Comparison of ENCODE assay signal across 8 cellular contexts in the genomic region with DNA sequence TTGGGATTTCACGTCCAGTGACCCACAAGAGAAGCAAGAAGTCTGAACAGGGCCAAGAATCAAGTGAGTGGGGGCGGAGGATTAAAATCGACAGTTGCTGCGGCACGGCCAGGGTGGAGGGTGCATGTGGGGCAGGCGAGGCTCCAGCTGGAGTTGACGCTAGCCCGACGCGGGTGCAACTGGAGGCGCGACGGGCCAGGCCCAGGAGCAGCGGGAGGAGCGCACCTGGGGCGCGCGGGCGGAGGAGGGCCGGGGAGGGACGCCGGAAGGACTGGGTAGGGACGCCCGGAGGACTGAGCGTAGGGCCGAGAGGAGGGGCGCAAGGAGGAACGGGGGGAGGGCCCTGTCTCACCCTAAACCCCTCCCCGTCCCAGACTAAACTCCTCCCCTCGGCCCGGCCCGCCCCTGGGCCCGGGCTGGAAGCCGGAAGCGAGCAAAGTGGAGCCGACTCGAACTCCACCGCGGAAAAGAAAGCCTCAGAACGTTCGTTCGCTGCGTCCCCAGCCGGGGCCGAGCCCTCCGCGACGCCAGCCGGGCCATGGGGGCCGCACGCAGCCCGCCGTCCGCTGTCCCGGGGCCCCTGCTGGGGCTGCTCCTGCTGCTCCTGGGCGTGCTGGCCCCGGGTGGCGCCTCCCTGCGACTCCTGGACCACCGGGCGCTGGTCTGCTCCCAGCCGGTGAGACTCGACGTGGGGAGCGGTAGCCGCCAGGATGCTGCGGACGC.
A peak's percentile ranks its signal among the peaks of the same experiment; 100 is the strongest.
DNase-seq lines count a peak whose midpoint lies in the region; ATAC-seq lines count a peak whose summit lies in the region.

TSS of gene IL17RA (plus strand) at position 447 of the 723 bp plus-strand sequence. CDS start at position 539, 92 bp downstream.

- H3K79me2 ChIP-seq in ACC112 (ENCODE audit: control insufficient read depth, insufficient read depth, low read length, unreplicated experiment) = peaks cover 32% of the 10 kb centered on the region

- H3K36me3 ChIP-seq in ACC112 (ENCODE audit: insufficient read depth, low read length) = no peaks in the 10 kb centered on the region

- peak within 1 kb of the TSS; percentile 78 for H3K4me3 ChIP-seq in ACC112 (ENCODE audit: low read depth, low read length)

- peak within 1 kb of the TSS; percentile 73 for H2AFZ ChIP-seq in ACC112 (ENCODE audit: low read length, unreplicated experiment)

- no peaks in the 10 kb centered on the region for H3K27me3 ChIP-seq in ACC112 (ENCODE audit: insufficient read depth, low read length)

- H3K4me1 ChIP-seq in ACC112 (ENCODE audit: control insufficient read depth, insufficient read depth, low read length, unreplicated experiment) = peaks cover 6% of the 10 kb centered on the region

- ATAC-seq in GM18868 (IDR thresholded peaks at IDR 0.05; ENCODE audit: unreplicated experiment) (peak; percentile 94), HG03103 (IDR thresholded peaks at IDR 0.05; ENCODE audit: low read depth, unreplicated experiment) (peak; percentile 71)
- peak; percentile 96 for ATAC-seq in activated CD4-positive, CD25-positive, alpha-beta regulatory T cell treated with anti-CD3 and anti-CD28 coated beads, Interleukin-2, amount 50 U/mL, for 24 hours

- DNase-seq in NCI-H2227 treated with DMSO at 0.1 percent for 48 hours (lab: John Stamatoyannopoulos, UW) = peak; percentile 78
- DNase-seq in cerebellar cortex (ENCODE audit: low spot score) = peak; percentile 68
- DNase-seq in islet precursor cell = peak; percentile 96
- DNase-seq in stimulated activated CD4-positive, alpha-beta T cell treated with anti-CD3 and anti-CD28 coated beads, Interleukin-12 subunit alpha, Interleukin-12 subunit beta, amount 100 ng/mL, for 4 hours = peak; percentile 91

- H3K27ac ChIP-seq in ACC112 (ENCODE audit: low read depth, low read length) = peak within 1 kb of the TSS; percentile 39

Comparison
In these comparisons a context has a peak if more than half of its experiments do, and no peak if none do; other contexts are left out.
1. Peak in every context shown above with its lines: DNase-seq, ATAC-seq, H3K4me3 ChIP-seq and H3K27ac ChIP-seq.